In genomic region chr2:68594674-68595492, GRCh38 we compare ENCODE assay signal across 1 cellular context.
A peak's percentile ranks its signal among the peaks of the same experiment; 100 is the strongest.
TF ChIP-seq lines count a peak whose summit lies in the region.

No MANE protein-coding gene starts in this region.

TF ChIP-seq in HepG2, 621 proteins besides CTCF, POLR2A, EP300 and RAD21 (continued from another document and continues in another):
- TF ChIP-seq, protein P1, sequence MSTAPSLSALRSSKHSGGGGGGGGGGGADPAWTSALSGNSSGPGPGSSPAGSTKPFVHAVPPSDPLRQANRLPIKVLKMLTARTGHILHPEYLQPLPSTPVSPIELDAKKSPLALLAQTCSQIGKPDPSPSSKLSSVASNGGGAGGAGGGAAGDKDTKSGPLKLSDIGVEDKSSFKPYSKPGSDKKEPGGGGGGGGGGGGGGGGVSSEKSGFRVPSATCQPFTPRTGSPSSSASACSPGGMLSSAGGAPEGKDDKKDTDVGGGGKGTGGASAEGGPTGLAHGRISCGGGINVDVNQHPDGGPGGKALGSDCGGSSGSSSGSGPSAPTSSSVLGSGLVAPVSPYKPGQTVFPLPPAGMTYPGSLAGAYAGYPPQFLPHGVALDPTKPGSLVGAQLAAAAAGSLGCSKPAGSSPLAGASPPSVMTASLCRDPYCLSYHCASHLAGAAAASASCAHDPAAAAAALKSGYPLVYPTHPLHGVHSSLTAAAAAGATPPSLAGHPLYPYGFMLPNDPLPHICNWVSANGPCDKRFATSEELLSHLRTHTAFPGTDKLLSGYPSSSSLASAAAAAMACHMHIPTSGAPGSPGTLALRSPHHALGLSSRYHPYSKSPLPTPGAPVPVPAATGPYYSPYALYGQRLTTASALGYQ (CRISPR knock-in tag; IDR thresholded peaks at IDR 0.05) = no peak
- TF ChIP-seq ZNF343 (CRISPR knock-in tag; IDR thresholded peaks at IDR 0.05) (no peak), TEAD3 (CRISPR knock-in tag; optimal IDR thresholded peaks at IDR 0.05; ENCODE audit: borderline replicate concordance) (no peak), EHMT2 (IDR thresholded peaks at IDR 0.05; ENCODE audit: borderline replicate concordance, low read depth, low read length) (no peak; the same call in 1 of the 2 replicates), TP53 (CRISPR knock-in tag; conservative IDR thresholded peaks at IDR 0.05) (no peak), SOX6 (IDR thresholded peaks at IDR 0.05) (no peak), SOX6 (CRISPR knock-in tag; IDR thresholded peaks at IDR 0.05) (peak; percentile 56; the same call in 1 of the 2 replicates), PAF1 (CRISPR knock-in tag; IDR thresholded peaks at IDR 0.05) (no peak), CHCHD3 (CRISPR knock-in tag; IDR thresholded peaks at IDR 0.05) (no peak), PAXIP1 (CRISPR knock-in tag; conservative IDR thresholded peaks at IDR 0.05) (peak; percentile 54; the same call in 1 of the 2 replicates), SKIL (CRISPR knock-in tag; IDR thresholded peaks at IDR 0.05; ENCODE audit: borderline replicate concordance) (no peak), HDAC6 (IDR thresholded peaks at IDR 0.05; ENCODE audit: low read depth, low read length) (no peak), MXD1 (CRISPR knock-in tag; IDR thresholded peaks at IDR 0.05) (no peak), ZNF580 (CRISPR knock-in tag; IDR thresholded peaks at IDR 0.05; ENCODE audit: borderline replicate concordance, low read depth) (no peak), ZNF552 (CRISPR knock-in tag; IDR thresholded peaks at IDR 0.05; ENCODE audit: borderline replicate concordance) (no peak), KAT2B (IDR thresholded peaks at IDR 0.05; ENCODE audit: borderline replicate concordance, low read depth, low read length) (no peak), SAP130 (CRISPR knock-in tag; IDR thresholded peaks at IDR 0.05; ENCODE audit: low read depth) (peak; percentile 70), SALL2 (CRISPR knock-in tag; IDR thresholded peaks at IDR 0.05) (no peak), MED13 (CRISPR knock-in tag; IDR thresholded peaks at IDR 0.05) (no peak), ZSCAN30 (CRISPR knock-in tag; IDR thresholded peaks at IDR 0.05) (no peak), RFX1 (IDR thresholded peaks at IDR 0.05) (no peak), ZNF784 (CRISPR knock-in tag; IDR thresholded peaks at IDR 0.05; ENCODE audit: borderline replicate concordance) (no peak), ZIK1 (CRISPR knock-in tag; IDR thresholded peaks at IDR 0.05; ENCODE audit: borderline replicate concordance, low read depth) (no peak), NR2F1 (CRISPR knock-in tag; IDR thresholded peaks at IDR 0.05) (peak; percentile 69 to 92), ZNF337 (CRISPR knock-in tag; IDR thresholded peaks at IDR 0.05; ENCODE audit: borderline replicate concordance, low read depth) (no peak), SNAPC4 (CRISPR knock-in tag; IDR thresholded peaks at IDR 0.05) (no peak), GABPB1 (CRISPR knock-in tag; IDR thresholded peaks at IDR 0.05) (no peak), ZEB1 (IDR thresholded peaks at IDR 0.05; ENCODE audit: insufficient replicate concordance, low read depth) (no peak), ZFP1 (CRISPR knock-in tag; IDR thresholded peaks at IDR 0.05) (no peak)
- TF ChIP-seq, protein P2, sequence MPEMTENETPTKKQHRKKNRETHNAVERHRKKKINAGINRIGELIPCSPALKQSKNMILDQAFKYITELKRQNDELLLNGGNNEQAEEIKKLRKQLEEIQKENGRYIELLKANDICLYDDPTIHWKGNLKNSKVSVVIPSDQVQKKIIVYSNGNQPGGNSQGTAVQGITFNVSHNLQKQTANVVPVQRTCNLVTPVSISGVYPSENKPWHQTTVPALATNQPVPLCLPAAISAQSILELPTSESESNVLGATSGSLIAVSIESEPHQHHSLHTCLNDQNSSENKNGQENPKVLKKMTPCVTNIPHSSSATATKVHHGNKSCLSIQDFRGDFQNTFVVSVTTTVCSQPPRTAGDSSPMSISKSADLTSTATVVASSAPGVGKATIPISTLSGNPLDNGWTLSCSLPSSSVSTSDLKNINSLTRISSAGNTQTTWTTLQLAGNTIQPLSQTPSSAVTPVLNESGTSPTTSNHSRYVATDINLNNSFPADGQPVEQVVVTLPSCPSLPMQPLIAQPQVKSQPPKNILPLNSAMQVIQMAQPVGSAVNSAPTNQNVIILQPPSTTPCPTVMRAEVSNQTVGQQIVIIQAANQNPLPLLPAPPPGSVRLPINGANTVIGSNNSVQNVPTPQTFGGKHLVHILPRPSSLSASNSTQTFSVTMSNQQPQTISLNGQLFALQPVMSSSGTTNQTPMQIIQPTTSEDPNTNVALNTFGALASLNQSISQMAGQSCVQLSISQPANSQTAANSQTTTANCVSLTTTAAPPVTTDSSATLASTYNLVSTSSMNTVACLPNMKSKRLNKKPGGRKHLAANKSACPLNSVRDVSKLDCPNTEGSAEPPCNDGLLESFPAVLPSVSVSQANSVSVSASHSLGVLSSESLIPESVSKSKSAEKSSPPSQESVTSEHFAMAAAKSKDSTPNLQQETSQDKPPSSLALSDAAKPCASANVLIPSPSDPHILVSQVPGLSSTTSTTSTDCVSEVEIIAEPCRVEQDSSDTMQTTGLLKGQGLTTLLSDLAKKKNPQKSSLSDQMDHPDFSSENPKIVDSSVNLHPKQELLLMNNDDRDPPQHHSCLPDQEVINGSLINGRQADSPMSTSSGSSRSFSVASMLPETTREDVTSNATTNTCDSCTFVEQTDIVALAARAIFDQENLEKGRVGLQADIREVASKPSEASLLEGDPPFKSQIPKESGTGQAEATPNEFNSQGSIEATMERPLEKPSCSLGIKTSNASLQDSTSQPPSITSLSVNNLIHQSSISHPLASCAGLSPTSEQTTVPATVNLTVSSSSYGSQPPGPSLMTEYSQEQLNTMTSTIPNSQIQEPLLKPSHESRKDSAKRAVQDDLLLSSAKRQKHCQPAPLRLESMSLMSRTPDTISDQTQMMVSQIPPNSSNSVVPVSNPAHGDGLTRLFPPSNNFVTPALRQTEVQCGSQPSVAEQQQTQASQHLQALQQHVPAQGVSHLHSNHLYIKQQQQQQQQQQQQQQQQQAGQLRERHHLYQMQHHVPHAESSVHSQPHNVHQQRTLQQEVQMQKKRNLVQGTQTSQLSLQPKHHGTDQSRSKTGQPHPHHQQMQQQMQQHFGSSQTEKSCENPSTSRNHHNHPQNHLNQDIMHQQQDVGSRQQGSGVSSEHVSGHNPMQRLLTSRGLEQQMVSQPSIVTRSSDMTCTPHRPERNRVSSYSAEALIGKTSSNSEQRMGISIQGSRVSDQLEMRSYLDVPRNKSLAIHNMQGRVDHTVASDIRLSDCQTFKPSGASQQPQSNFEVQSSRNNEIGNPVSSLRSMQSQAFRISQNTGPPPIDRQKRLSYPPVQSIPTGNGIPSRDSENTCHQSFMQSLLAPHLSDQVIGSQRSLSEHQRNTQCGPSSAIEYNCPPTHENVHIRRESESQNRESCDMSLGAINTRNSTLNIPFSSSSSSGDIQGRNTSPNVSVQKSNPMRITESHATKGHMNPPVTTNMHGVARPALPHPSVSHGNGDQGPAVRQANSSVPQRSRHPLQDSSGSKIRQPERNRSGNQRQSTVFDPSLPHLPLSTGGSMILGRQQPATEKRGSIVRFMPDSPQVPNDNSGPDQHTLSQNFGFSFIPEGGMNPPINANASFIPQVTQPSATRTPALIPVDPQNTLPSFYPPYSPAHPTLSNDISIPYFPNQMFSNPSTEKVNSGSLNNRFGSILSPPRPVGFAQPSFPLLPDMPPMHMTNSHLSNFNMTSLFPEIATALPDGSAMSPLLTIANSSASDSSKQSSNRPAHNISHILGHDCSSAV (CRISPR knock-in tag; IDR thresholded peaks at IDR 0.05; ENCODE audit: borderline replicate concordance) = no peak
- TF ChIP-seq, protein P3, sequence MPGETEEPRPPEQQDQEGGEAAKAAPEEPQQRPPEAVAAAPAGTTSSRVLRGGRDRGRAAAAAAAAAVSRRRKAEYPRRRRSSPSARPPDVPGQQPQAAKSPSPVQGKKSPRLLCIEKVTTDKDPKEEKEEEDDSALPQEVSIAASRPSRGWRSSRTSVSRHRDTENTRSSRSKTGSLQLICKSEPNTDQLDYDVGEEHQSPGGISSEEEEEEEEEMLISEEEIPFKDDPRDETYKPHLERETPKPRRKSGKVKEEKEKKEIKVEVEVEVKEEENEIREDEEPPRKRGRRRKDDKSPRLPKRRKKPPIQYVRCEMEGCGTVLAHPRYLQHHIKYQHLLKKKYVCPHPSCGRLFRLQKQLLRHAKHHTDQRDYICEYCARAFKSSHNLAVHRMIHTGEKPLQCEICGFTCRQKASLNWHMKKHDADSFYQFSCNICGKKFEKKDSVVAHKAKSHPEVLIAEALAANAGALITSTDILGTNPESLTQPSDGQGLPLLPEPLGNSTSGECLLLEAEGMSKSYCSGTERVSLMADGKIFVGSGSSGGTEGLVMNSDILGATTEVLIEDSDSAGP (CRISPR knock-in tag; IDR thresholded peaks at IDR 0.05; ENCODE audit: borderline replicate concordance) = no peak
